Comparison of ENCODE assay signal across 1 cellular context in genomic region chr14:74281069-74281468, GRCh38.
TF ChIP-seq lines count a peak whose summit lies in the region.

No MANE protein-coding gene starts in this region.

TF ChIP-seq in GM23338, 12 proteins besides CTCF, POLR2A, EP300 and RAD21 (continued from another document):
- TF ChIP-seq ZNF462 (CRISPR knock-in tag; IDR thresholded peaks at IDR 0.05) = no peak
- TF ChIP-seq REST (IDR thresholded peaks at IDR 0.05; ENCODE audit: unreplicated experiment) = no peak
- no peak for TF ChIP-seq NANOG (IDR thresholded peaks at IDR 0.05; ENCODE audit: borderline replicate concordance)
- no peak for TF ChIP-seq STAT1 (IDR thresholded peaks at IDR 0.05; ENCODE audit: unreplicated experiment)
- no peak for TF ChIP-seq JUNB (IDR thresholded peaks at IDR 0.05; ENCODE audit: unreplicated experiment)
- no peak for TF ChIP-seq ZNF331 (CRISPR knock-in tag; IDR thresholded peaks at IDR 0.05; ENCODE audit: low read depth)
- TF ChIP-seq ETS1 (IDR thresholded peaks at IDR 0.05) = no peak
- TF ChIP-seq EZH2phosphoT487 (IDR thresholded peaks at IDR 0.05; ENCODE audit: unreplicated experiment) = no peak
- no peak for TF ChIP-seq POLR2AphosphoS5 (IDR thresholded peaks at IDR 0.05; ENCODE audit: low read depth)
- no peak for TF ChIP-seq ZNF114 (CRISPR knock-in tag; IDR thresholded peaks at IDR 0.05)
- TF ChIP-seq EZH2 (IDR thresholded peaks at IDR 0.05; ENCODE audit: low read depth, unreplicated experiment) = no peak
TF ChIP-seq in GM23338: peak in this region for 0.
